23 cellular contexts compared by ENCODE assay signal in the genomic region with DNA sequence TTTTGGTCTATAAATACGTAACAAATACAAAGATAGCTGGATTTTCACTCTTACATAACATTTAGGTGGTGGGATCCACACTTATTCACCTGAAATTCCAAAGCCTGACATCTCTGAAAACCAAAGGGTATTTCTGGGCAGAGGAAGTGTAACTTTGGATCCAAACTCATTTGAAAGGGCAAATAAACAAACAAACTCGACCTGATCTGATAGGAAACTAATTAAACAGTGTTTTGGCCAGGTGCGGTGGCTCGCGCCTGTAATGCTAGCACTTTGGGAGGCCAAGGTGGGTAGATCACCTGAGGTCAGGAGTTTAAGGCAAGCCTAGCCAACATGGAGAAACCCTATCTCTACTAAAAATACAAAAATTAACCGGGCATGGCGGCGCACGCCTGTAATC.
"Had no signal": no experiment of that assay in that cellular context is flagged by ENCODE, and none has a peak within 500 bp of the region (broad histone marks: within the 10 kb centered on the region; RNA-seq: fewer than 3 reads in every experiment).

No MANE protein-coding gene starts in this region.

- H3K27me3 Mint-ChIP-seq: naive B cell; stimulated activated naive CD8-positive, alpha-beta T cell treated with anti-CD3 and anti-CD28 coated beads, Interleukin-15, amount 100 ng/mL, for 72 hours; type B pancreatic cell had no signal

- H3K9me3 Mint-ChIP-seq: mesothelial cell of epicardium; naive B cell; natural killer cell; stimulated activated effector memory CD8-positive, alpha-beta T cell treated with anti-CD3 and anti-CD28 coated beads, Interleukin-12 subunit alpha, Interleukin-12 subunit beta, amount 100 ng/mL, for 72 hours; stimulated activated naive CD8-positive, alpha-beta T cell treated with anti-CD3 and anti-CD28 coated beads, Interleukin-15, amount 100 ng/mL, for 72 hours; type B pancreatic cell had no signal

- H3K4me3 Mint-ChIP-seq: immature natural killer cell; mesothelial cell of epicardium; naive B cell; natural killer cell; stimulated activated effector memory CD8-positive, alpha-beta T cell treated with anti-CD3 and anti-CD28 coated beads, Interleukin-12 subunit alpha, Interleukin-12 subunit beta, amount 100 ng/mL, for 72 hours; stimulated activated naive CD8-positive, alpha-beta T cell treated with anti-CD3 and anti-CD28 coated beads, Interleukin-15, amount 100 ng/mL, for 72 hours; type B pancreatic cell had no signal

- H3K27ac Mint-ChIP-seq: immature natural killer cell; mesothelial cell of epicardium; natural killer cell; stimulated activated effector memory CD8-positive, alpha-beta T cell treated with anti-CD3 and anti-CD28 coated beads, Interleukin-12 subunit alpha, Interleukin-12 subunit beta, amount 100 ng/mL, for 72 hours; stimulated activated naive CD8-positive, alpha-beta T cell treated with anti-CD3 and anti-CD28 coated beads, Interleukin-15, amount 100 ng/mL, for 72 hours; type B pancreatic cell had no signal

- H3K27ac ChIP-seq: pancreas, prostate gland, skin epidermis, tibial nerve, uterus had no signal

- H3K4me1 Mint-ChIP-seq: immature natural killer cell had no signal

- DNase-seq: hypothalamus; immature natural killer cell; kidney; left ventricle myocardium inferior; mesendoderm; naive B cell; natural killer cell; pancreas; retina; right cardiac atrium; stimulated activated CD4-positive, alpha-beta T cell treated with anti-CD3 and anti-CD28 coated beads, Interleukin-12 subunit alpha, Interleukin-12 subunit beta, amount 100 ng/mL, for 4 hours; stimulated activated CD4-positive, alpha-beta T cell treated with anti-CD3 and anti-CD28 coated beads, Interleukin-15, amount 100 ng/mL, for 24 hours; stimulated activated CD4-positive, alpha-beta T cell treated with anti-CD3 and anti-CD28 coated beads, Interleukin-4, amount 100 ng/mL, for 24 hours; stimulated activated naive CD4-positive, alpha-beta T cell treated with Interleukin-2 at 50 U/mL for 16 hours; stimulated activated naive CD8-positive, alpha-beta T cell treated with anti-CD3 and anti-CD28 coated beads, Interleukin-15, amount 100 ng/mL, for 72 hours; substantia nigra; uterus had no signal
